Comparison of ENCODE assay signal across 3 cellular contexts in the genomic region with DNA sequence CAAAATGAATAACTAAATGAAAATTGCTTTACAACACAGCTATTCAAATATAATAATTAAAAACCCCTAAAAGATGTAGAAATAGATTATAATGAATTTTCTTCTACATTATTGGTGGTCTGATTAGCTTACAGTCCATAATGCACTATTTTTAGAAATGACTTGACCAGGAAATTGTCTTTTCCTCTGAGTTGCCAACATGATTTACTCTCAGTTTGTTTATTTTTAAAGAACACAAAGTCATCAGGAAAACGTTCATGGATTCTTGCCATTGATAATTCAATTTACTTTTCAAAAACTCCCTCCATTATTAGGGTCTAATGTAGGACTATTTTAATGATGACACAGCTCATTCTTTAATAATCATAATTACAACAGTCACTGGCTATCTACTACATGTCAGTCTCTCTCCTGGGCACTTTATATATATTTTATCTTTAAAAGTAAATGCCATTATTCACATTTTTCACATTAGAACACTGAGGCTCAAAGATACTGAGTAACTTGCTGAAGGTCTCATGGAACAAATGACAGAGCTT.
TF ChIP-seq lines count a peak whose summit lies in the region.

No MANE protein-coding gene starts in this region.

TF ChIP-seq in GM23338, 12 proteins besides CTCF, POLR2A, EP300 and RAD21:
- TF ChIP-seq, protein P1, sequence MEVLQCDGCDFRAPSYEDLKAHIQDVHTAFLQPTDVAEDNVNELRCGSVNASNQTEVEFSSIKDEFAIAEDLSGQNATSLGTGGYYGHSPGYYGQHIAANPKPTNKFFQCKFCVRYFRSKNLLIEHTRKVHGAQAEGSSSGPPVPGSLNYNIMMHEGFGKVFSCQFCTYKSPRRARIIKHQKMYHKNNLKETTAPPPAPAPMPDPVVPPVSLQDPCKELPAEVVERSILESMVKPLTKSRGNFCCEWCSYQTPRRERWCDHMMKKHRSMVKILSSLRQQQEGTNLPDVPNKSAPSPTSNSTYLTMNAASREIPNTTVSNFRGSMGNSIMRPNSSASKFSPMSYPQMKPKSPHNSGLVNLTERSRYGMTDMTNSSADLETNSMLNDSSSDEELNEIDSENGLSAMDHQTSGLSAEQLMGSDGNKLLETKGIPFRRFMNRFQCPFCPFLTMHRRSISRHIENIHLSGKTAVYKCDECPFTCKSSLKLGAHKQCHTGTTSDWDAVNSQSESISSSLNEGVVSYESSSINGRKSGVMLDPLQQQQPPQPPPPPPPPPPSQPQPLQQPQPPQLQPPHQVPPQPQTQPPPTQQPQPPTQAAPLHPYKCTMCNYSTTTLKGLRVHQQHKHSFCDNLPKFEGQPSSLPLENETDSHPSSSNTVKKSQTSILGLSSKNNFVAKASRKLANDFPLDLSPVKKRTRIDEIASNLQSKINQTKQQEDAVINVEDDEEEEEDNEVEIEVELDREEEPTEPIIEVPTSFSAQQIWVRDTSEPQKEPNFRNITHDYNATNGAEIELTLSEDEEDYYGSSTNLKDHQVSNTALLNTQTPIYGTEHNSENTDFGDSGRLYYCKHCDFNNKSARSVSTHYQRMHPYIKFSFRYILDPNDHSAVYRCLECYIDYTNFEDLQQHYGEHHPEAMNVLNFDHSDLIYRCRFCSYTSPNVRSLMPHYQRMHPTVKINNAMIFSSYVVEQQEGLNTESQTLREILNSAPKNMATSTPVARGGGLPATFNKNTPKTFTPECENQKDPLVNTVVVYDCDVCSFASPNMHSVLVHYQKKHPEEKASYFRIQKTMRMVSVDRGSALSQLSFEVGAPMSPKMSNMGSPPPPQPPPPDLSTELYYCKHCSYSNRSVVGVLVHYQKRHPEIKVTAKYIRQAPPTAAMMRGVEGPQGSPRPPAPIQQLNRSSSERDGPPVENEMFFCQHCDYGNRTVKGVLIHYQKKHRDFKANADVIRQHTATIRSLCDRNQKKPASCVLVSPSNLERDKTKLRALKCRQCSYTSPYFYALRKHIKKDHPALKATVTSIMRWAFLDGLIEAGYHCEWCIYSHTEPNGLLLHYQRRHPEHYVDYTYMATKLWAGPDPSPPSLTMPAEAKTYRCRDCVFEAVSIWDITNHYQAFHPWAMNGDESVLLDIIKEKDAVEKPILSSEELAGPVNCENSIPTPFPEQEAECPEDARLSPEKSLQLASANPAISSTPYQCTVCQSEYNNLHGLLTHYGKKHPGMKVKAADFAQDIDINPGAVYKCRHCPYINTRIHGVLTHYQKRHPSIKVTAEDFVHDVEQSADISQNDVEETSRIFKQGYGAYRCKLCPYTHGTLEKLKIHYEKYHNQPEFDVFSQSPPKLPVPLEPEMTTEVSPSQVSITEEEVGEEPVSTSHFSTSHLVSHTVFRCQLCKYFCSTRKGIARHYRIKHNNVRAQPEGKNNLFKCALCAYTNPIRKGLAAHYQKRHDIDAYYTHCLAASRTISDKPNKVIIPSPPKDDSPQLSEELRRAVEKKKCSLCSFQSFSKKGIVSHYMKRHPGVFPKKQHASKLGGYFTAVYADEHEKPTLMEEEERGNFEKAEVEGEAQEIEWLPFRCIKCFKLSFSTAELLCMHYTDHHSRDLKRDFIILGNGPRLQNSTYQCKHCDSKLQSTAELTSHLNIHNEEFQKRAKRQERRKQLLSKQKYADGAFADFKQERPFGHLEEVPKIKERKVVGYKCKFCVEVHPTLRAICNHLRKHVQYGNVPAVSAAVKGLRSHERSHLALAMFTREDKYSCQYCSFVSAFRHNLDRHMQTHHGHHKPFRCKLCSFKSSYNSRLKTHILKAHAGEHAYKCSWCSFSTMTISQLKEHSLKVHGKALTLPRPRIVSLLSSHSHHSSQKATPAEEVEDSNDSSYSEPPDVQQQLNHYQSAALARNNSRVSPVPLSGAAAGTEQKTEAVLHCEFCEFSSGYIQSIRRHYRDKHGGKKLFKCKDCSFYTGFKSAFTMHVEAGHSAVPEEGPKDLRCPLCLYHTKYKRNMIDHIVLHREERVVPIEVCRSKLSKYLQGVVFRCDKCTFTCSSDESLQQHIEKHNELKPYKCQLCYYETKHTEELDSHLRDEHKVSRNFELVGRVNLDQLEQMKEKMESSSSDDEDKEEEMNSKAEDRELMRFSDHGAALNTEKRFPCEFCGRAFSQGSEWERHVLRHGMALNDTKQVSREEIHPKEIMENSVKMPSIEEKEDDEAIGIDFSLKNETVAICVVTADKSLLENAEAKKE (CRISPR knock-in tag; IDR thresholded peaks at IDR 0.05), result no peak
- no peak for TF ChIP-seq EZH2 (IDR thresholded peaks at IDR 0.05; ENCODE audit: low read depth, unreplicated experiment)
- TF ChIP-seq CREB1 (CRISPR knock-in tag; IDR thresholded peaks at IDR 0.05; ENCODE audit: low read depth), result no peak

TF ChIP-seq in SK-N-SH treated with all-trans-retinoic acid at 6 μM for 48 hours, 23 proteins besides CTCF, POLR2A, EP300 and RAD21:
- TF ChIP-seq ZNF565 (CRISPR knock-in tag; conservative IDR thresholded peaks at IDR 0.05; ENCODE audit: low read depth), result no peak
- TF ChIP-seq ZFP30 (CRISPR knock-in tag; IDR thresholded peaks at IDR 0.05), result no peak
- peak; percentile 35; the same call in 1 of the 2 replicates for TF ChIP-seq ISL1 (CRISPR knock-in tag; IDR thresholded peaks at IDR 0.05)
- no peak for TF ChIP-seq TCF4 (CRISPR knock-in tag; IDR thresholded peaks at IDR 0.05; ENCODE audit: borderline replicate concordance)
- no peak for TF ChIP-seq OSR1 (CRISPR knock-in tag; IDR thresholded peaks at IDR 0.05)
TF ChIP-seq in SK-N-SH treated with all-trans-retinoic acid at 6 μM for 48 hours: peak in this region for 1.

TF ChIP-seq in GM12891, 5 proteins besides CTCF, POLR2A, EP300 and RAD21 (continued from another document):
- TF ChIP-seq TAF1 (IDR thresholded peaks at IDR 0.05; ENCODE audit: low read depth, low read length) (no peak), POU2F2 (IDR thresholded peaks at IDR 0.05; ENCODE audit: low read depth, low read length) (no peak), POLR2AphosphoS5 (IDR thresholded peaks at IDR 0.05; ENCODE audit: low read depth, low read length) (no peak), SPI1 (IDR thresholded peaks at IDR 0.05; ENCODE audit: low read depth, low read length) (no peak)
